ENCODE assay signal across 1 cellular context in genomic region chr17:18240449-18240848, GRCh38.
TF ChIP-seq lines count a peak whose summit lies in the region.

No MANE protein-coding gene starts in this region.

TF ChIP-seq in H1, 55 proteins besides CTCF, POLR2A, EP300 and RAD21:
- TF ChIP-seq ZNF274 (IDR thresholded peaks at IDR 0.05; ENCODE audit: borderline replicate concordance, extremely low read depth, low read length) = no peak
- no peak for TF ChIP-seq JUN (IDR thresholded peaks at IDR 0.05; ENCODE audit: low read depth, low read length)
- TF ChIP-seq CHD1 (IDR thresholded peaks at IDR 0.05; ENCODE audit: low read depth, low read length) = no peak
- TF ChIP-seq SIRT6 (IDR thresholded peaks at IDR 0.05; ENCODE audit: low read length) = no peak
- TF ChIP-seq TEAD4 (IDR thresholded peaks at IDR 0.05; ENCODE audit: low read depth, low read length) = no peak
- no peak for TF ChIP-seq POU5F1 (IDR thresholded peaks at IDR 0.05; ENCODE audit: low read depth, low read length)
- TF ChIP-seq CBX8 (IDR thresholded peaks at IDR 0.05; ENCODE audit: borderline replicate concordance, low read depth, low read length) = no peak
- TF ChIP-seq CREB1 (IDR thresholded peaks at IDR 0.05) = no peak
- no peak for TF ChIP-seq SRF (IDR thresholded peaks at IDR 0.05; ENCODE audit: low read depth, low read length)
- TF ChIP-seq TAF1 (IDR thresholded peaks at IDR 0.05; ENCODE audit: low read depth, low read length) = no peak
- TF ChIP-seq MAX (IDR thresholded peaks at IDR 0.05) = no peak
- TF ChIP-seq TCF12 (IDR thresholded peaks at IDR 0.05; ENCODE audit: low read depth, low read length) = no peak
- no peak for TF ChIP-seq RBBP5 (IDR thresholded peaks at IDR 0.05; ENCODE audit: borderline replicate concordance, low read depth, low read length)
- TF ChIP-seq KDM4A (IDR thresholded peaks at IDR 0.05; ENCODE audit: low read depth, low read length, severe bottlenecking) = no peak
- TF ChIP-seq SP2 (IDR thresholded peaks at IDR 0.05; ENCODE audit: low read length) = no peak
- TF ChIP-seq HDAC2 (IDR thresholded peaks at IDR 0.05; ENCODE audit: borderline replicate concordance in 1 of 2, low read depth in 2 of 2, low read length in 2 of 2) = no peak
- TF ChIP-seq BRCA1 (IDR thresholded peaks at IDR 0.05; ENCODE audit: low read depth, low read length) = no peak
